ENCODE assay signal across 19 cellular contexts in the genomic region with DNA sequence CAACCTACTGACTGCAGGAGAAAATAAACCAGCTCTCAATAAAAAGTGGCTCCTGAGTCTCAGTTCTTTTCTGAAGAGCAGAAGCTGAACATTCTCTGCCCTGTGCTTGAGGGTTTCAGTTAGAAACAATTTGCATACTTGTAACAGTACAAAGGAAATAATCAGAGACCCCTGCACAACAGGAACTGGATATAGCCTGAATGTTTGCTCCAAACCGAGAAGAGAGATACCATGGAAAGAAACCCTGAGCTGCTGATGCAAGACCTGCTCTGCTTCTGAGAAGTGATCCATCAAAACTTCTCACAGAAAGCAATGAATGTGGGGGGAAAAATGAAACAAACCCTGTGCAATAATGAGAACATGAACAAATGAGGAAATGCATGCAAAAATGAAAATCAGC.
DNase-seq lines count a peak whose midpoint lies in the region; ATAC-seq, FAIRE-seq and TF ChIP-seq lines count a peak whose summit lies in the region.
"Had no signal": no experiment of that assay in that cellular context is flagged by ENCODE, and none has a peak within 500 bp of the region (broad histone marks: within the 10 kb centered on the region; RNA-seq: fewer than 3 reads in every experiment).

No MANE protein-coding gene starts in this region.

- ATAC-seq in GM19438 (IDR thresholded peaks at IDR 0.05; ENCODE audit: low read depth, unreplicated experiment) (peak; percentile 43), HG03039 (IDR thresholded peaks at IDR 0.05; ENCODE audit: unreplicated experiment) (peak; percentile 28), aorta (ENCODE audit: low FRiP score) (no peak)

- H3K9ac ChIP-seq in smooth muscle cell (ENCODE audit: low read depth): no peak overlapping the region
- H3K9ac ChIP-seq: parathyroid adenoma had no signal

- no peak overlapping the region for H3K27ac Mint-ChIP-seq in T-helper 2 cell treated with Interferon-gamma antibody and Interleukin-4, amounts not matched to agents 5 μg/mL and 100 μg/mL, for 36 hours
- H3K27ac Mint-ChIP-seq: activated naive CD4-positive, alpha-beta T cell treated with anti-CD3 and anti-CD28 coated beads, Interleukin-2, amount 10 ng/mL, durations not matched to agents 7 days and 5 days had no signal

- H3K9me3 ChIP-seq in PC-9 (ENCODE audit: insufficient read depth, low read depth) (no peaks in the 10 kb centered on the region), smooth muscle cell (replicated peaks; ENCODE audit: low read depth) (no peaks in the 10 kb centered on the region), aorta (ENCODE audit: control insufficient read depth, low read length) (peaks cover 2% of the 10 kb centered on the region)
- H3K9me3 ChIP-seq: Caco-2, SJSA1 had no signal

- CTCF ChIA-PET in PC-9 (lab: Charles Lee): no interaction called here

- no peak overlapping the region for H3K27ac ChIP-seq in PC-9
- no peak overlapping the region for H3K27ac ChIP-seq in smooth muscle cell (ENCODE audit: low read depth)
- no peak overlapping the region for H3K27ac ChIP-seq in aorta (ENCODE audit: low read depth in 1 of 2, low read length in 2 of 2)
- H3K27ac ChIP-seq: parathyroid adenoma, SJSA1 had no signal

- no peaks in the 10 kb centered on the region for H3K4me1 Mint-ChIP-seq in T-helper 2 cell treated with Interferon-gamma antibody and Interleukin-4, amounts not matched to agents 5 μg/mL and 100 μg/mL, for 36 hours (ENCODE audit: low read depth)
- H3K4me1 Mint-ChIP-seq: activated naive CD4-positive, alpha-beta T cell treated with anti-CD3 and anti-CD28 coated beads, Interleukin-2, amount 10 ng/mL, durations not matched to agents 7 days and 5 days had no signal

- WGBS in smooth muscle cell (ENCODE audit: low lambda C conversion rate): 80% methylated on average over 1 of the region's 1 CpG
- 19 to 35% methylated on average over 1 of the region's 1 CpG for WGBS in aorta, 2 donors

- H3K4me3 ChIP-seq in PC-9: no peak overlapping the region
- no peak overlapping the region for H3K4me3 ChIP-seq in smooth muscle cell
- H3K4me3 ChIP-seq in aorta (ENCODE audit: low read length in 2 of 2): no peak overlapping the region
- H3K4me3 ChIP-seq: SJSA1 had no signal

- FAIRE-seq in GM12892 (lab: Jason Lieb, UNC): peak; percentile 86

- no peaks in the 10 kb centered on the region for H3K9me2 ChIP-seq in PC-9 (ENCODE audit: insufficient read depth)

- H3K4me1 ChIP-seq in PC-9 (replicated peaks; ENCODE audit: insufficient read depth) (no peaks in the 10 kb centered on the region), smooth muscle cell (ENCODE audit: low read depth) (no peaks in the 10 kb centered on the region), aorta (ENCODE audit: control insufficient read depth in 1 of 2, insufficient read depth in 2 of 2, low read length in 2 of 2) (no peaks in the 10 kb centered on the region)
- H3K4me1 ChIP-seq: Caco-2, parathyroid adenoma, SJSA1 had no signal

- DNase-seq in GM12892 (ENCODE audit: insufficient read length): no peak
- no peak for DNase-seq in PC-9
- no peak for DNase-seq in T-helper 2 cell treated with Interferon-gamma antibody and Interleukin-4, amounts not matched to agents 5 μg/mL and 100 μg/mL, for 36 hours (ENCODE audit: low spot score)
- DNase-seq in smooth muscle cell (lab: John Stamatoyannopoulos, UW; ENCODE audit: unreplicated experiment): no peak
- DNase-seq in aorta: no peak
- no peak for DNase-seq in NCI-H1930 (lab: John Stamatoyannopoulos, UW)
- DNase-seq: activated CD8-positive, alpha-beta memory T cell treated with anti-CD3 and anti-CD28 coated beads, Interleukin-2, amount 50 U/mL, for 4 hours; activated naive CD4-positive, alpha-beta T cell treated with anti-CD3 and anti-CD28 coated beads, Interleukin-2, amount 10 ng/mL, durations not matched to agents 7 days and 5 days; Caco-2; Karpas-422; NCI-H1417 treated with DMSO at 0.1 percent for 48 hours; NCI-H446; stimulated activated CD4-positive, alpha-beta T cell treated with anti-CD3 and anti-CD28 coated beads, Interleukin-4, amount 100 ng/mL, for 1 hour; T-helper 9 cell had no signal

- H3K4me2 ChIP-seq in PC-9: peak overlapping the region; percentile 20; the same call in 1 of the 2 replicates
- no peak overlapping the region for H3K4me2 ChIP-seq in smooth muscle cell

- H3K4me3 Mint-ChIP-seq in T-helper 2 cell treated with Interferon-gamma antibody and Interleukin-4, amounts not matched to agents 5 μg/mL and 100 μg/mL, for 36 hours: no peak overlapping the region
- H3K4me3 Mint-ChIP-seq: activated naive CD4-positive, alpha-beta T cell treated with anti-CD3 and anti-CD28 coated beads, Interleukin-2, amount 10 ng/mL, durations not matched to agents 7 days and 5 days; brain had no signal

- POLR2A ChIA-PET in PC-9 (lab: Charles Lee; ENCODE audit: unreplicated experiment): interaction anchor here (0.6 kb wide), 1 partner anchor 408 kb away, joined by 7 read pairs; no protein-coding TSS in a partner anchor

- H2AFZ ChIP-seq in PC-9 (peak overlapping the region; percentile 31; the same call in 1 of the 2 replicates), smooth muscle cell (ENCODE audit: low read depth) (no peak overlapping the region)
- H2AFZ ChIP-seq: parathyroid adenoma had no signal

- H3F3A ChIP-seq in PC-9 (ENCODE audit: insufficient read depth, low read depth): no peaks in the 10 kb centered on the region
- no peaks in the 10 kb centered on the region for H3F3A ChIP-seq in smooth muscle cell (ENCODE audit: low read depth)

- no peak for TF ChIP-seq POLR2A in GM12892 (IDR thresholded peaks at IDR 0.05; ENCODE audit: low read depth, low read length)

- H3K79me2 ChIP-seq in PC-9 (ENCODE audit: low read depth) (no peaks in the 10 kb centered on the region), smooth muscle cell (ENCODE audit: low read depth) (no peaks in the 10 kb centered on the region)
- H3K79me2 ChIP-seq: parathyroid adenoma had no signal

- no peaks in the 10 kb centered on the region for H4K20me1 ChIP-seq in PC-9 (ENCODE audit: insufficient read depth)
- no peaks in the 10 kb centered on the region for H4K20me1 ChIP-seq in smooth muscle cell (ENCODE audit: low read depth)

- BruUV-seq in PC-9 (replicated peaks; lab: Mats Ljungman, UMichigan): no TSS peak

- TF ChIP-seq CTCF in PC-9 (conservative IDR thresholded peaks at IDR 0.05) (no peak), smooth muscle cell (IDR thresholded peaks at IDR 0.05; ENCODE audit: borderline replicate concordance, insufficient read depth, poor library complexity, severe bottlenecking) (no peak)

- no peaks in the 10 kb centered on the region for H3K27me3 Mint-ChIP-seq in T-helper 2 cell treated with Interferon-gamma antibody and Interleukin-4, amounts not matched to agents 5 μg/mL and 100 μg/mL, for 36 hours (ENCODE audit: low read depth)
- H3K27me3 Mint-ChIP-seq: activated naive CD4-positive, alpha-beta T cell treated with anti-CD3 and anti-CD28 coated beads, Interleukin-2, amount 10 ng/mL, durations not matched to agents 7 days and 5 days had no signal

- no peaks in the 10 kb centered on the region for H3K36me3 ChIP-seq in PC-9 (ENCODE audit: low read depth)
- no peaks in the 10 kb centered on the region for H3K36me3 ChIP-seq in smooth muscle cell (ENCODE audit: low read depth)
- no peaks in the 10 kb centered on the region for H3K36me3 ChIP-seq in aorta (ENCODE audit: control insufficient read depth in 1 of 2, insufficient read depth in 2 of 2, low read length in 1 of 2)
- H3K36me3 ChIP-seq: SJSA1 had no signal

- peaks cover 36% of the 10 kb centered on the region for H3K9me3 Mint-ChIP-seq in T-helper 2 cell treated with Interferon-gamma antibody and Interleukin-4, amounts not matched to agents 5 μg/mL and 100 μg/mL, for 36 hours
- H3K9me3 Mint-ChIP-seq: brain had no signal

- H3K36me3 Mint-ChIP-seq in T-helper 2 cell treated with Interferon-gamma antibody and Interleukin-4, amounts not matched to agents 5 μg/mL and 100 μg/mL, for 36 hours (ENCODE audit: low read depth): no peaks in the 10 kb centered on the region
- H3K36me3 Mint-ChIP-seq: activated naive CD4-positive, alpha-beta T cell treated with anti-CD3 and anti-CD28 coated beads, Interleukin-2, amount 10 ng/mL, durations not matched to agents 7 days and 5 days; brain had no signal

- intact Hi-C loops in PC-9 (cut with micrococcal nuclease; ENCODE audit: unreplicated experiment): no loop called here
- intact Hi-C loops in aorta (cut with DNase I): no loop called here

- no peaks in the 10 kb centered on the region for H3K27me3 ChIP-seq in PC-9 (ENCODE audit: insufficient read depth, low read depth)
- no peaks in the 10 kb centered on the region for H3K27me3 ChIP-seq in smooth muscle cell (ENCODE audit: low read depth)
- no peaks in the 10 kb centered on the region for H3K27me3 ChIP-seq in aorta (ENCODE audit: control insufficient read depth in 1 of 2, insufficient read depth in 2 of 2, low read length in 1 of 2)
- H3K27me3 ChIP-seq: SJSA1 had no signal
